Comparison of ENCODE assay signal across 23 cellular contexts in the genomic region with DNA sequence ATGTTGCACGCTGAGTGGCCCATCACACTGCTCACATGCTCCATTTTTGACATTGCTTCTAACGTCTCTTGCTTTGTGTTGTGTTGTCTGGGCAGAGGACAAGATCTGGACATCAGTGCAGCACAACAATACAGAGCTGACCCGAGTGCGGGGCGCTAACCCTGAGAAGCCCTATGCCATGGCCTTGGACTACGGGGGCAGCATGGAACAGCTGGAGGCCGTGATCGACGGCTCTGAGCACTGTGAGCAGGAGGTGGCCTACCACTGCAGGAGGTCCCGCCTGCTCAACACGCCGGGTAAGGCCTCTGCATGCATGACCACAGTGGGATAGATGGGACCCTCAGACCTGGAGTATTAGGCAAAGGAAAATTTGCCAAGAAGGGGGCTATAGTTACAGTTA.
A peak's percentile ranks its signal among the peaks of the same experiment; 100 is the strongest.
DNase-seq lines count a peak whose midpoint lies in the region; ATAC-seq and TF ChIP-seq lines count a peak whose summit lies in the region.
"Had no signal": no experiment of that assay in that cellular context is flagged by ENCODE, and none has a peak within 500 bp of the region (broad histone marks: within the 10 kb centered on the region; RNA-seq: fewer than 3 reads in every experiment).

No MANE protein-coding gene starts in this region.

- H3K4me2 ChIP-seq in mesenchymal stem cell (ENCODE audit: low read length, poor library complexity, severe bottlenecking), result no peak overlapping the region
- H3K4me2 ChIP-seq: BLaER1 had no signal

- H3K4ac ChIP-seq in mesenchymal stem cell (ENCODE audit: low read depth in 1 of 2, low read length in 2 of 2), result no peak overlapping the region

- no peak overlapping the region for H2BK12ac ChIP-seq in mesenchymal stem cell (ENCODE audit: low read length in 2 of 2)

- H3K9ac ChIP-seq in mesenchymal stem cell (ENCODE audit: low read length), result no peak overlapping the region
- H3K9ac ChIP-seq: BLaER1 had no signal

- H4K8ac ChIP-seq in mesenchymal stem cell (ENCODE audit: low read length), result no peak overlapping the region

- H3K14ac ChIP-seq in mesenchymal stem cell (ENCODE audit: low read length in 2 of 2), result no peak overlapping the region

- H3K9me3 ChIP-seq in mesenchymal stem cell (ENCODE audit: control insufficient read depth, low read length) (no peaks in the 10 kb centered on the region), upper lobe of right lung (no peaks in the 10 kb centered on the region), ascending aorta (no peaks in the 10 kb centered on the region)
- H3K9me3 ChIP-seq: BE2C, BLaER1 had no signal

- H3K4me1 ChIP-seq in mesenchymal stem cell (ENCODE audit: control insufficient read depth, insufficient read depth, low read depth, low read length) (peaks cover 2% of the 10 kb centered on the region), upper lobe of right lung (no peaks in the 10 kb centered on the region), ascending aorta (no peaks in the 10 kb centered on the region)
- H3K4me1 ChIP-seq: BE2C, BLaER1 had no signal

- TF ChIP-seq CTCF in upper lobe of right lung (IDR thresholded peaks at IDR 0.05) (no peak), ascending aorta (IDR thresholded peaks at IDR 0.05) (no peak)

- H2BK120ac ChIP-seq in mesenchymal stem cell (ENCODE audit: low read depth, low read length), result no peak overlapping the region

- H3K36me3 ChIP-seq in mesenchymal stem cell (ENCODE audit: control insufficient read depth in 1 of 2, insufficient read depth in 2 of 2, low read depth in 1 of 2, low read length in 2 of 2), result no peaks in the 10 kb centered on the region
- no peaks in the 10 kb centered on the region for H3K36me3 ChIP-seq in upper lobe of right lung
- H3K36me3 ChIP-seq in ascending aorta, result no peaks in the 10 kb centered on the region
- H3K36me3 ChIP-seq: BE2C, BLaER1 had no signal

- H3K27me3 ChIP-seq in mesenchymal stem cell (ENCODE audit: control insufficient read depth in 1 of 2, insufficient read depth in 1 of 2, low read length in 2 of 2) (no peaks in the 10 kb centered on the region), upper lobe of right lung (no peaks in the 10 kb centered on the region), ascending aorta (no peaks in the 10 kb centered on the region)
- H3K27me3 ChIP-seq: BE2C, BLaER1 had no signal

- no peak overlapping the region for H3K23ac ChIP-seq in mesenchymal stem cell (ENCODE audit: low read length in 2 of 2)

- H2BK5ac ChIP-seq in mesenchymal stem cell (ENCODE audit: low read depth, low read length, poor library complexity, severe bottlenecking), result no peak overlapping the region

- H2AK5ac ChIP-seq in mesenchymal stem cell (ENCODE audit: low read length, severe bottlenecking), result peak overlapping the region; percentile 23

- H3K27ac ChIP-seq in mesenchymal stem cell (ENCODE audit: low read length, poor library complexity, severe bottlenecking), result peak overlapping the region; percentile 38
- H3K27ac ChIP-seq in upper lobe of right lung, result no peak overlapping the region
- H3K27ac ChIP-seq in ascending aorta, result no peak overlapping the region
- H3K27ac ChIP-seq: BLaER1 had no signal

- intact Hi-C loops in upper lobe of right lung (cut with DNase I) (no loop called here), ascending aorta (cut with DNase I) (no loop called here)

- no peak overlapping the region for H2AFZ ChIP-seq in mesenchymal stem cell (ENCODE audit: low read depth, low read length)

- H3K79me1 ChIP-seq in mesenchymal stem cell (replicated peaks; ENCODE audit: low read length, poor library complexity, severe bottlenecking), result no peaks in the 10 kb centered on the region

- DNase-seq in left lobe of liver (ENCODE audit: low spot score) (no peak), mesenchymal stem cell (no peak), upper lobe of right lung (no peak), ascending aorta (ENCODE audit: low spot score in 2 of 2) (no peak), NCI-H146 treated with DMSO at 0.1 percent for 48 hours (lab: John Stamatoyannopoulos, UW; ENCODE audit: unreplicated experiment) (no peak)
- DNase-seq: 8988T; ACHN; BE2C; C1 segment of cervical spinal cord; CD4-positive, alpha-beta memory T cell; CD4-positive, CD25-positive, alpha-beta regulatory T cell; CD8-positive, alpha-beta memory T cell; COR-L47; DMS 273 treated with DMSO at 0.1 percent for 48 hours; DMS153; DMS53; DMS79; DND-41; EL; GDM1 had no signal

- ATAC-seq in left lobe of liver (peak; percentile 31), upper lobe of right lung (peak; percentile 28), GM21360 (IDR thresholded peaks at IDR 0.05; ENCODE audit: unreplicated experiment) (no peak)
- ATAC-seq: GM12878 had no signal

- no peak overlapping the region for H4K91ac ChIP-seq in mesenchymal stem cell (ENCODE audit: low read length)

- WGBS in mesenchymal stem cell, result 87% methylated on average over 12 of the region's 12 CpGs

- no peak overlapping the region for H3K18ac ChIP-seq in mesenchymal stem cell (ENCODE audit: low read depth in 1 of 2, low read length in 2 of 2)

- H3K4me3 ChIP-seq in mesenchymal stem cell (ENCODE audit: insufficient read depth in 1 of 2, low read depth in 1 of 2, low read length in 2 of 2), result no peak overlapping the region
- H3K4me3 ChIP-seq in upper lobe of right lung, result no peak overlapping the region
- H3K4me3 ChIP-seq in ascending aorta, result no peak overlapping the region
- H3K4me3 ChIP-seq: BLaER1, GM12878 had no signal

- H2BK15ac ChIP-seq in mesenchymal stem cell (ENCODE audit: low read depth, poor library complexity, severe bottlenecking), result no peak overlapping the region
